In genomic region chr5:170248172-170248571, GRCh38 we compare ENCODE assay signal across 19 cellular contexts. TPM values are rescaled to one million over a fixed set of nuclear protein-coding genes. Genes with fewer than 3 reads are reported as not detected.
DNase-seq lines count a peak whose midpoint lies in the region; ATAC-seq, FAIRE-seq and TF ChIP-seq lines count a peak whose summit lies in the region.
"Had no signal": no experiment of that assay in that cellular context is flagged by ENCODE, and none has a peak within 500 bp of the region (broad histone marks: within the 10 kb centered on the region; RNA-seq: fewer than 3 reads in every experiment).

No MANE protein-coding gene starts in this region.

- TF ChIP-seq CTCF in RWPE2 (IDR thresholded peaks at IDR 0.05; ENCODE audit: poor library complexity, severe bottlenecking) = no peak
- TF ChIP-seq CTCF in bronchial epithelial cell (IDR thresholded peaks at IDR 0.05; ENCODE audit: insufficient read depth, low read length, severe bottlenecking) = no peak

- no peaks in the 10 kb centered on the region for H3K27me3 ChIP-seq in RWPE2 (ENCODE audit: insufficient read depth, poor library complexity, severe bottlenecking)
- H3K27me3 ChIP-seq in bronchial epithelial cell (ENCODE audit: control insufficient read depth, insufficient read depth, low read length) = no peaks in the 10 kb centered on the region

- no peak for DNase-seq in activated naive CD8-positive, alpha-beta T cell treated with anti-CD3 and anti-CD28 coated beads for 36 hours
- DNase-seq in RWPE2 (ENCODE audit: low spot score) (no peak), bronchial epithelial cell (ENCODE audit: low read depth) (peak; percentile 21), amygdala (lab: John Stamatoyannopoulos, UW) (no peak), G401 (ENCODE audit: low spot score) (no peak), T-helper 1 cell (no peak)
- DNase-seq: CD4-positive, CD25-positive, alpha-beta regulatory T cell; EL; MV-4-11; NCI-H1417; NCI-H187 treated with DMSO at 0.1 percent for 48 hours; NCI-H526 treated with DMSO at 0.1 percent for 48 hours; SHP77 treated with DMSO at 0.1 percent for 48 hours had no signal

- no peak overlapping the region for H3K4me3 ChIP-seq in RWPE2 (ENCODE audit: severe bottlenecking)
- H3K4me3 ChIP-seq in bronchial epithelial cell (ENCODE audit: low read depth, low read length) = no peak overlapping the region
- H3K4me3 ChIP-seq: HAP-1 had no signal

- peaks cover 40% of the 10 kb centered on the region for H3K4me1 Mint-ChIP-seq in activated naive CD8-positive, alpha-beta T cell (ENCODE audit: low read depth)
- peaks cover 37% of the 10 kb centered on the region for H3K4me1 Mint-ChIP-seq in activated naive CD8-positive, alpha-beta T cell treated with anti-CD3 and anti-CD28 coated beads for 36 hours

- peak; percentile 37; the same call in 2 of the 3 replicates for ATAC-seq in RWPE2 (ENCODE audit: low read depth)

- no peak overlapping the region for H3K27ac ChIP-seq in RWPE2 (ENCODE audit: poor library complexity, severe bottlenecking)
- H3K27ac ChIP-seq: HL-60 had no signal

- H3K4me3 Mint-ChIP-seq in activated naive CD8-positive, alpha-beta T cell = no peak overlapping the region
- H3K4me3 Mint-ChIP-seq in activated naive CD8-positive, alpha-beta T cell treated with anti-CD3 and anti-CD28 coated beads for 36 hours = no peak overlapping the region
- H3K4me3 Mint-ChIP-seq: B cell; CD4-positive, CD25-positive, alpha-beta regulatory T cell had no signal

- H3K36me3 Mint-ChIP-seq in activated naive CD8-positive, alpha-beta T cell = peaks cover 37% of the 10 kb centered on the region
- H3K36me3 Mint-ChIP-seq in activated naive CD8-positive, alpha-beta T cell treated with anti-CD3 and anti-CD28 coated beads for 36 hours = peaks cover 80% of the 10 kb centered on the region

- H3K36me3 ChIP-seq in RWPE2 (ENCODE audit: low read depth) (no peaks in the 10 kb centered on the region), bronchial epithelial cell (ENCODE audit: control insufficient read depth, insufficient read depth, low read length) (no peaks in the 10 kb centered on the region)
- H3K36me3 ChIP-seq: HAP-1 had no signal

- H3K9me3 ChIP-seq in RWPE2 (ENCODE audit: severe bottlenecking) = no peaks in the 10 kb centered on the region
- H3K9me3 ChIP-seq: HAP-1 had no signal

- in situ Hi-C loops in G401 (cut with HindIII; ENCODE audit: low sequenced_read_pairs) = no loop called here

- no peak for FAIRE-seq in bronchial epithelial cell (lab: Jason Lieb, UNC)
- FAIRE-seq: HTR-8/SVneo had no signal

- peak overlapping the region; percentile 77 for H3K27ac Mint-ChIP-seq in activated naive CD8-positive, alpha-beta T cell
- H3K27ac Mint-ChIP-seq in activated naive CD8-positive, alpha-beta T cell treated with anti-CD3 and anti-CD28 coated beads for 36 hours = no peak overlapping the region
- H3K27ac Mint-ChIP-seq: B cell had no signal

- H3K27me3 Mint-ChIP-seq in activated naive CD8-positive, alpha-beta T cell = no peaks in the 10 kb centered on the region
- no peaks in the 10 kb centered on the region for H3K27me3 Mint-ChIP-seq in activated naive CD8-positive, alpha-beta T cell treated with anti-CD3 and anti-CD28 coated beads for 36 hours
- H3K27me3 Mint-ChIP-seq: CD4-positive, CD25-positive, alpha-beta regulatory T cell had no signal

- peaks cover 36% of the 10 kb centered on the region for H3K4me1 ChIP-seq in RWPE2 (ENCODE audit: insufficient read depth, poor library complexity, severe bottlenecking)

- H3K9me3 Mint-ChIP-seq in activated naive CD8-positive, alpha-beta T cell (ENCODE audit: low read depth) = no peaks in the 10 kb centered on the region
- H3K9me3 Mint-ChIP-seq in activated naive CD8-positive, alpha-beta T cell treated with anti-CD3 and anti-CD28 coated beads for 36 hours = peaks cover 11% of the 10 kb centered on the region

RNA-seq across cellular contexts. Expression of gene C5orf58, which starts 15.4 kb away (rescaled TPM):
- not detected for total RNA-seq in activated naive CD8-positive, alpha-beta T cell treated with anti-CD3 and anti-CD28 coated beads for 36 hours
- not detected in 2 replicates for total RNA-seq in bronchial epithelial cell
- not detected in 2 replicates for total RNA-seq in G401 (2014; rRNA removed; shearing (Covaris generic))
- total RNA-seq: B cell; CD4-positive, CD25-positive, alpha-beta regulatory T cell; OCI-LY7 had no signal

RNA-seq across cellular contexts. Expression of gene LCP2, which starts 49.4 kb away (rescaled TPM):
- total RNA-seq in activated naive CD8-positive, alpha-beta T cell treated with anti-CD3 and anti-CD28 coated beads for 36 hours = 100 to 1,000 TPM; 192 to 199 TPM
- total RNA-seq in bronchial epithelial cell = not detected in 2 replicates
- not detected in 2 replicates for total RNA-seq in G401 (2014; rRNA removed; shearing (Covaris generic))

Comparison
In these comparisons a context has a peak if more than half of its experiments do, and no peak if none do; other contexts are left out.
1. RNA of gene LCP2, which starts 49.4 kb away (total RNA-seq): 192 to 199 TPM in activated naive CD8-positive, alpha-beta T cell treated with anti-CD3 and anti-CD28 coated beads for 36 hours; not detected in bronchial epithelial cell and not detected in G401; every median in the first group is over 100 times any median in the second.